In genomic region chr17:15342460-15342859, GRCh38 we compare ENCODE assay signal across 19 cellular contexts. TPM values are rescaled to one million over a fixed set of nuclear protein-coding genes. Genes with fewer than 3 reads are reported as not detected.
"Had no signal": no experiment of that assay in that cellular context is flagged by ENCODE, and none has a peak within 500 bp of the region (broad histone marks: within the 10 kb centered on the region; RNA-seq: fewer than 3 reads in every experiment).

No MANE protein-coding gene starts in this region.

- DNase-seq: activated CD4-positive, alpha-beta T cell treated with anti-CD3 and anti-CD28 coated beads, Interleukin-2, amount 10 ng/mL, durations not matched to agents 24 days and 14 days; activated CD8-positive, alpha-beta memory T cell treated with anti-CD3 and anti-CD28 coated beads, Interleukin-2, amount 50 U/mL, for 4 hours; activated naive CD4-positive, alpha-beta T cell treated with anti-CD3 and anti-CD28 coated beads for 36 hours; activated T-cell treated with anti-CD3 and anti-CD28 coated beads, Interleukin-2, amount 50 U/mL, for 4 hours; cortex of kidney; erythroblast; midbrain; nephron progenitor cell; nucleus accumbens; stimulated activated CD4-positive, alpha-beta T cell treated with anti-CD3 and anti-CD28 coated beads, Interleukin-15, amount 100 ng/mL, for 24 hours; stimulated activated CD4-positive, alpha-beta T cell treated with anti-CD3 and anti-CD28 coated beads, Interleukin-2, amount 100 ng/mL, for 48 hours; T-cell; transverse colon had no signal

- H3K27ac ChIP-seq: suprapubic skin, transverse colon had no signal

- ATAC-seq: T-cell had no signal

- FAIRE-seq: endometrium, islet of Langerhans had no signal

- H3K9me3 ChIP-seq: suprapubic skin, transverse colon had no signal

- H3K27me3 ChIP-seq: suprapubic skin had no signal

- H3K36me3 ChIP-seq: suprapubic skin, transverse colon had no signal

RNA-seq across cellular contexts. Expression of gene TEKT3, which starts 1.1 kb away (rescaled TPM):
- total RNA-seq: activated CD4-positive, alpha-beta T cell treated with anti-CD3 and anti-CD28 coated beads, Interleukin-2, amount 10 ng/mL, durations not matched to agents 24 days and 14 days; activated naive CD4-positive, alpha-beta T cell treated with anti-CD3 and anti-CD28 coated beads for 36 hours; glomerular endothelial cell; left lobe of liver; myocyte; suprapubic skin had no signal
